In the genomic region with DNA sequence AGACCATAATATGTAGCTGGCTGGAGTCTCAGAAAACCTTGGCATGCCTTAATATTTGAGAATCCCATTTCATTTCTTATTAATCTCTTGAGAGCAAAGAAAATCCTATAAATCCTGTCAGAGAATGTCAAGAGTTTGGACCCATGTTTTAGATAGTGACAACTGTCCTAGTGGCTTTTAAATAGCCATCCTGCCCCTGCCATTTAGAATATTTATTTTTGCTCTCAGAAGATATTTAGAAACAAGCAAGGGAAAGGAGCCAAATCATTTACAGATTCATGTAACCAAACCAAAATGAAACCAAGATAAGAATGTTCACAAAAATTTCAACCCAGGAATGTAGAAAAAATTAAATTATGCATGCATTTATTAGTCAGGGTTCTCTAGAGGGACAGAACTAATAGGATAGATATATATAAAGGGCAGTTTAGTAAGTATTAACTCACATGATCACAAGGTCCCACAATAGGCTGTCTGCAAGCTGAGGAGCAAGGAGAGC, we compare ENCODE assay signal across 19 cellular contexts.
A peak's percentile ranks its signal among the peaks of the same experiment; 100 is the strongest.
DNase-seq lines count a peak whose midpoint lies in the region; TF ChIP-seq lines count a peak whose summit lies in the region.
"Had no signal": no experiment of that assay in that cellular context is flagged by ENCODE, and none has a peak within 500 bp of the region (broad histone marks: within the 10 kb centered on the region; RNA-seq: fewer than 3 reads in every experiment).

No MANE protein-coding gene starts in this region.

- H3K4me1 Mint-ChIP-seq in HFFc6 (ENCODE audit: low read depth) (peaks cover 60% of the 10 kb centered on the region), nephron (peaks cover 79% of the 10 kb centered on the region)
- H3K4me1 Mint-ChIP-seq: CD8-positive, alpha-beta memory T cell had no signal

- no peak for TF ChIP-seq EP300 in esophagus muscularis mucosa (IDR thresholded peaks at IDR 0.05)

- TF ChIP-seq CTCF in HFFc6 (IDR thresholded peaks at IDR 0.05), result no peak
- TF ChIP-seq CTCF in choroid plexus epithelial cell (conservative IDR thresholded peaks at IDR 0.05; ENCODE audit: low read depth, low read length), result no peak
- no peak for TF ChIP-seq CTCF in nephron (IDR thresholded peaks at IDR 0.05; ENCODE audit: unreplicated experiment in 3 of 3)
- TF ChIP-seq CTCF in esophagus muscularis mucosa (IDR thresholded peaks at IDR 0.05), result no peak

- H3K4me1 ChIP-seq in esophagus muscularis mucosa, result peaks cover 17 to 25% (median 19%) of the 10 kb centered on the region in 4 donors

- no peak for TF ChIP-seq POLR2A in esophagus muscularis mucosa (IDR thresholded peaks at IDR 0.05; ENCODE audit: low read depth)

- no peaks in the 10 kb centered on the region for H3K27me3 ChIP-seq in esophagus muscularis mucosa
- H3K27me3 ChIP-seq: MG63 had no signal

- H3K9me3 ChIP-seq in esophagus muscularis mucosa, result no peaks in the 10 kb centered on the region
- H3K9me3 ChIP-seq: MG63 had no signal

- DNase-seq in EH (ENCODE audit: low read depth), result peak; percentile 20
- DNase-seq in HFFc6, result no peak
- peak; percentile 42 for DNase-seq in choroid plexus epithelial cell (ENCODE audit: low read depth)
- DNase-seq in esophagus muscularis mucosa (ENCODE audit: extremely low spot score), result no peak
- DNase-seq in NCI-H69 (lab: John Stamatoyannopoulos, UW), result no peak
- DNase-seq in NCI-H128 (lab: John Stamatoyannopoulos, UW; ENCODE audit: unreplicated experiment), result no peak
- DNase-seq: Calu3; CD8-positive, alpha-beta memory T cell; KG1; MG63; NCI-H1417; NCI-H1694; NCI-H2029 treated with DMSO at 0.1 percent for 48 hours; NCI-H2227 treated with DMSO at 0.1 percent for 48 hours; NCI-H510A; PC-3 had no signal

- H3K27ac Mint-ChIP-seq in HFFc6, result peak overlapping the region; percentile 8; the same call in 1 of the 2 replicates
- peak overlapping the region; percentile 55 to 67 (median 55) for H3K27ac Mint-ChIP-seq in nephron
- H3K27ac Mint-ChIP-seq: B cell had no signal

- intact Hi-C loops in esophagus muscularis mucosa (cut with DNase I), result no loop called here

- no peak overlapping the region for H3K4me3 Mint-ChIP-seq in HFFc6
- H3K4me3 Mint-ChIP-seq in nephron, result peak overlapping the region in 1 of 3 experiments; percentile 26
- H3K4me3 Mint-ChIP-seq: B cell; CD8-positive, alpha-beta memory T cell had no signal

- no peaks in the 10 kb centered on the region for H3K36me3 ChIP-seq in esophagus muscularis mucosa

- H3K9me3 Mint-ChIP-seq in HFFc6, result no peaks in the 10 kb centered on the region
- no peaks in the 10 kb centered on the region for H3K9me3 Mint-ChIP-seq in nephron
- H3K9me3 Mint-ChIP-seq: CD8-positive, alpha-beta memory T cell had no signal

- H3K36me3 Mint-ChIP-seq in HFFc6 (ENCODE audit: low read depth) (peaks cover 28% of the 10 kb centered on the region), nephron (ENCODE audit: low read depth) (peaks cover 22% of the 10 kb centered on the region)

- H3K27me3 Mint-ChIP-seq in HFFc6 (ENCODE audit: insufficient read depth), result no peaks in the 10 kb centered on the region; the same call in 1 of the 2 replicates
- no peaks in the 10 kb centered on the region for H3K27me3 Mint-ChIP-seq in nephron (ENCODE audit: low read depth)
- H3K27me3 Mint-ChIP-seq: B cell; CD8-positive, alpha-beta memory T cell had no signal

- no peak overlapping the region for H3K27ac ChIP-seq in esophagus muscularis mucosa (replicated peaks in 1 of 4)
- H3K27ac ChIP-seq: C4-2B had no signal

- H3K4me3 ChIP-seq in choroid plexus epithelial cell (ENCODE audit: low read depth, low read length), result no peak overlapping the region
- H3K4me3 ChIP-seq in esophagus muscularis mucosa, result no peak overlapping the region
- H3K4me3 ChIP-seq: MG63 had no signal

Comparison
In these comparisons a context has a peak if more than half of its experiments do, and no peak if none do; other contexts are left out.
1. DNase-seq: peak in EH (single experiment) and choroid plexus epithelial cell (single experiment); none in HFFc6 (single experiment), esophagus muscularis mucosa (single experiment), NCI-H69 (single experiment) and NCI-H128 (single experiment).